In the genomic region with DNA sequence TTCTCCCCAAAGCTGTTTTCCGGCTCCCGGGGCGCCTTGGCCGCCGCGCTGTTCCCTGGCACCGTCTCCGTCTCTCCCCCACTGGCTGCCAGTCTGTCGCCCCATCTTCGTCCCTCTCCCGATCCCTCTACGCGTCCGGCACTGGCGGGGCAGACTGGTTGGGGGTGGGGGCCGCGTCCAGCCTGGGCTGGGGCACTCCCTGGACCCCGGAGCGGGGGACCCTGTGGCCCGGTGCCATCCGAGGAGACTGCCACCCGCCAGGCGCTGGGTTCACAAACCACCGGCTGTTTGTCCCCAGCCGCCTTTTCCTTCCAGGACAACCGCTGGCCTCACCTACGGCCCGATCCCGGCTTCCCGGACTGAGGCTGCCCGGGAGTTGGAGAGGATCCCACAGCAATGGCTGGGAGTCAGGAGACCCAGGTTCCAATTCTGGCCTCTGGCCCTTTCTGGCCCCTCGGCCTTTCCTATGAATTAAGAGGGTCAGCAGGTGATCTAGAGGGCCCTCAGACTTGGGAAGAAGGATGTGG, we compare ENCODE assay signal across 14 cellular contexts. TPM values are rescaled to one million over a fixed set of nuclear protein-coding genes. Genes with fewer than 3 reads are reported as not detected.
DNase-seq lines count a peak whose midpoint lies in the region; ATAC-seq and TF ChIP-seq lines count a peak whose summit lies in the region.
"Had no signal": no experiment of that assay in that cellular context is flagged by ENCODE, and none has a peak within 500 bp of the region (broad histone marks: within the 10 kb centered on the region; RNA-seq: fewer than 3 reads in every experiment).

No MANE protein-coding gene starts in this region.

- H3K4me3 ChIP-seq in iPS-15b (ENCODE audit: low read depth, low read length) (peak overlapping the region; percentile 32), tibial artery (peak overlapping the region; percentile 33 to 60)

- no peak for TF ChIP-seq CTCF in tibial artery (IDR thresholded peaks at IDR 0.05)

- H3K27me3 Mint-ChIP-seq in activated naive CD8-positive, alpha-beta T cell treated with anti-CD3 and anti-CD28 coated beads, Interleukin-2, amount 10 ng/mL, durations not matched to agents 7 days and 5 days: peaks cover 51% of the 10 kb centered on the region
- peaks cover 58% of the 10 kb centered on the region for H3K27me3 Mint-ChIP-seq in activated naive CD8-positive, alpha-beta T cell treated with anti-CD3 and anti-CD28 coated beads, Interleukin-2, amount 50 U/mL, for 24 hours
- H3K27me3 Mint-ChIP-seq in activated CD4-positive, alpha-beta T cell treated with anti-CD3 and anti-CD28 coated beads for 36 hours: peaks cover 38% of the 10 kb centered on the region

- H3K9me3 ChIP-seq in iPS-15b (ENCODE audit: control insufficient read depth, insufficient read depth, low read length): no peaks in the 10 kb centered on the region
- no peaks in the 10 kb centered on the region for H3K9me3 ChIP-seq in tibial artery
- H3K9me3 ChIP-seq: BLaER1 treated with 17β-estradiol and CSF1 and Interleukin-3, amounts not matched to agents 10 nM and 100 nM had no signal

- H3K36me3 ChIP-seq in iPS-15b (ENCODE audit: control insufficient read depth, insufficient read depth, low read length) (no peaks in the 10 kb centered on the region), tibial artery (no peaks in the 10 kb centered on the region)
- H3K36me3 ChIP-seq: BLaER1 treated with 17β-estradiol and CSF1 and Interleukin-3, amounts not matched to agents 10 nM and 100 nM had no signal

- no peak overlapping the region for H3K27ac ChIP-seq in tibial artery
- H3K27ac ChIP-seq: BLaER1 treated with 17β-estradiol and CSF1 and Interleukin-3, amounts not matched to agents 10 nM and 100 nM; HL-60; skin epidermis had no signal

- H3K27me3 ChIP-seq in iPS-15b (ENCODE audit: control insufficient read depth, insufficient read depth, low read length): peaks cover 34% of the 10 kb centered on the region
- H3K27me3 ChIP-seq in tibial artery: peaks cover 7 to 83% of the 10 kb centered on the region in 2 donors

- intact Hi-C loops in tibial artery (cut with DNase I; ENCODE audit: low total_unique reads): loop anchor here (2.0 to 10.0 kb wide), 3 partner anchors 73 to 239 kb away; no protein-coding TSS in a partner anchor
- intact Hi-C loops in activated CD4-positive, alpha-beta T cell treated with anti-CD3 and anti-CD28 coated beads for 36 hours (cut with DNase I, micrococcal nuclease): loop anchor here (2.0 kb wide), 4 partner anchors 73 to 227 kb away; no protein-coding TSS in a partner anchor

- H3K4me3 Mint-ChIP-seq in activated naive CD8-positive, alpha-beta T cell treated with anti-CD3 and anti-CD28 coated beads, Interleukin-2, amount 10 ng/mL, durations not matched to agents 7 days and 5 days: no peak overlapping the region
- H3K4me3 Mint-ChIP-seq in activated naive CD8-positive, alpha-beta T cell treated with anti-CD3 and anti-CD28 coated beads, Interleukin-2, amount 50 U/mL, for 24 hours: no peak overlapping the region
- H3K4me3 Mint-ChIP-seq in activated CD4-positive, alpha-beta T cell treated with anti-CD3 and anti-CD28 coated beads for 36 hours: no peak overlapping the region

- H3K4me1 ChIP-seq in iPS-15b (ENCODE audit: control insufficient read depth, insufficient read depth, low read length): peaks cover 3% of the 10 kb centered on the region
- peaks cover 0 to 51% (median 38%) of the 10 kb centered on the region in 4 donors for H3K4me1 ChIP-seq in tibial artery

- H3K27ac Mint-ChIP-seq in activated naive CD8-positive, alpha-beta T cell treated with anti-CD3 and anti-CD28 coated beads, Interleukin-2, amount 10 ng/mL, durations not matched to agents 7 days and 5 days: no peak overlapping the region
- H3K27ac Mint-ChIP-seq in activated naive CD8-positive, alpha-beta T cell treated with anti-CD3 and anti-CD28 coated beads, Interleukin-2, amount 50 U/mL, for 24 hours: no peak overlapping the region
- H3K27ac Mint-ChIP-seq in activated CD4-positive, alpha-beta T cell treated with anti-CD3 and anti-CD28 coated beads for 36 hours: no peak overlapping the region
- H3K27ac Mint-ChIP-seq: activated T-helper 2 cell treated with anti-CD3 and anti-CD28 coated beads, Interferon-gamma antibody, Interleukin-2, Interleukin-4, amounts not matched to agents 10 μg/mL and 5 μg/mL and 100 μg/mL, durations not matched to agents 14 hours and 24 hours and 36 hours had no signal

- DNase-seq in activated naive CD8-positive, alpha-beta T cell treated with anti-CD3 and anti-CD28 coated beads, Interleukin-2, amount 10 ng/mL, durations not matched to agents 7 days and 5 days: peak; percentile 43
- no peak for DNase-seq in activated naive CD8-positive, alpha-beta T cell treated with anti-CD3 and anti-CD28 coated beads, Interleukin-2, amount 50 U/mL, for 24 hours
- DNase-seq in SW480 (ENCODE audit: low spot score) (peak; percentile 43), tibial artery (no peak)
- DNase-seq in activated CD4-positive, alpha-beta T cell treated with anti-CD3 and anti-CD28 coated beads for 36 hours: no peak

- H3K36me3 Mint-ChIP-seq in activated naive CD8-positive, alpha-beta T cell treated with anti-CD3 and anti-CD28 coated beads, Interleukin-2, amount 10 ng/mL, durations not matched to agents 7 days and 5 days: no peaks in the 10 kb centered on the region
- H3K36me3 Mint-ChIP-seq in activated naive CD8-positive, alpha-beta T cell treated with anti-CD3 and anti-CD28 coated beads, Interleukin-2, amount 50 U/mL, for 24 hours (ENCODE audit: low read depth): no peaks in the 10 kb centered on the region
- H3K36me3 Mint-ChIP-seq in activated CD4-positive, alpha-beta T cell treated with anti-CD3 and anti-CD28 coated beads for 36 hours (ENCODE audit: low read depth): no peaks in the 10 kb centered on the region
- H3K36me3 Mint-ChIP-seq: naive thymus-derived CD4-positive, alpha-beta T cell had no signal

- POLR2A ChIA-PET in activated naive CD8-positive, alpha-beta T cell treated with anti-CD3 and anti-CD28 coated beads, Interleukin-2, amount 10 ng/mL, durations not matched to agents 7 days and 5 days (lab: Charles Lee): no interaction called here
- POLR2A ChIA-PET in activated CD4-positive, alpha-beta T cell treated with anti-CD3 and anti-CD28 coated beads for 36 hours (lab: Charles Lee): no interaction called here

- no peak overlapping the region for H3K9ac ChIP-seq in iPS-15b (ENCODE audit: low read depth, low read length)

- no peaks in the 10 kb centered on the region for H3K9me3 Mint-ChIP-seq in activated naive CD8-positive, alpha-beta T cell treated with anti-CD3 and anti-CD28 coated beads, Interleukin-2, amount 10 ng/mL, durations not matched to agents 7 days and 5 days
- H3K9me3 Mint-ChIP-seq in activated naive CD8-positive, alpha-beta T cell treated with anti-CD3 and anti-CD28 coated beads, Interleukin-2, amount 50 U/mL, for 24 hours: no peaks in the 10 kb centered on the region
- H3K9me3 Mint-ChIP-seq in activated CD4-positive, alpha-beta T cell treated with anti-CD3 and anti-CD28 coated beads for 36 hours (ENCODE audit: low read depth): no peaks in the 10 kb centered on the region
- H3K9me3 Mint-ChIP-seq: activated T-helper 2 cell treated with anti-CD3 and anti-CD28 coated beads, Interferon-gamma antibody, Interleukin-2, Interleukin-4, amounts not matched to agents 10 μg/mL and 5 μg/mL and 100 μg/mL, durations not matched to agents 14 hours and 24 hours and 36 hours had no signal

- peaks cover 14% of the 10 kb centered on the region for H3K4me1 Mint-ChIP-seq in activated naive CD8-positive, alpha-beta T cell treated with anti-CD3 and anti-CD28 coated beads, Interleukin-2, amount 10 ng/mL, durations not matched to agents 7 days and 5 days
- peaks cover 5% of the 10 kb centered on the region for H3K4me1 Mint-ChIP-seq in activated naive CD8-positive, alpha-beta T cell treated with anti-CD3 and anti-CD28 coated beads, Interleukin-2, amount 50 U/mL, for 24 hours
- peaks cover 9% of the 10 kb centered on the region for H3K4me1 Mint-ChIP-seq in activated CD4-positive, alpha-beta T cell treated with anti-CD3 and anti-CD28 coated beads for 36 hours

- ATAC-seq in activated naive CD8-positive, alpha-beta T cell treated with anti-CD3 and anti-CD28 coated beads, Interleukin-2, amount 10 ng/mL, durations not matched to agents 7 days and 5 days (ENCODE audit: low read depth): no peak
- no peak for ATAC-seq in activated naive CD8-positive, alpha-beta T cell treated with anti-CD3 and anti-CD28 coated beads, Interleukin-2, amount 50 U/mL, for 24 hours
- no peak for ATAC-seq in GM18867 (IDR thresholded peaks at IDR 0.05; ENCODE audit: unreplicated experiment)
- ATAC-seq in HG03520 (IDR thresholded peaks at IDR 0.05; ENCODE audit: unreplicated experiment): no peak
- ATAC-seq in activated CD4-positive, alpha-beta T cell treated with anti-CD3 and anti-CD28 coated beads for 36 hours: no peak

- CTCF ChIA-PET in activated CD4-positive, alpha-beta T cell treated with anti-CD3 and anti-CD28 coated beads for 36 hours (lab: Charles Lee): interaction anchor here (0.6 to 0.8 kb wide), 3 partner anchors 13 to 130 kb away, joined by 3 to 7 read pairs (median 5); no protein-coding TSS in a partner anchor

RNA-seq across cellular contexts. Expression of gene FIBCD1, which starts 1.0 kb away (rescaled TPM):
- not detected for total RNA-seq in activated naive CD8-positive, alpha-beta T cell treated with anti-CD3 and anti-CD28 coated beads, Interleukin-2, amount 10 ng/mL, durations not matched to agents 7 days and 5 days
- not detected for total RNA-seq in activated CD4-positive, alpha-beta T cell treated with anti-CD3 and anti-CD28 coated beads for 36 hours
- total RNA-seq: activated T-helper 2 cell treated with anti-CD3 and anti-CD28 coated beads, Interferon-gamma antibody, Interleukin-2, Interleukin-4, amounts not matched to agents 10 μg/mL and 5 μg/mL and 100 μg/mL, durations not matched to agents 14 hours and 24 hours and 36 hours; naive thymus-derived CD4-positive, alpha-beta T cell had no signal

RNA-seq across cellular contexts. Expression of gene QRFP, which starts 43.5 kb away (rescaled TPM):
- not detected for total RNA-seq in activated naive CD8-positive, alpha-beta T cell treated with anti-CD3 and anti-CD28 coated beads, Interleukin-2, amount 10 ng/mL, durations not matched to agents 7 days and 5 days
- total RNA-seq in activated CD4-positive, alpha-beta T cell treated with anti-CD3 and anti-CD28 coated beads for 36 hours: not detected
- total RNA-seq: activated T-helper 2 cell treated with anti-CD3 and anti-CD28 coated beads, Interferon-gamma antibody, Interleukin-2, Interleukin-4, amounts not matched to agents 10 μg/mL and 5 μg/mL and 100 μg/mL, durations not matched to agents 14 hours and 24 hours and 36 hours; naive thymus-derived CD4-positive, alpha-beta T cell; SK-MEL-5 had no signal

Comparison
In these comparisons a context has a peak if more than half of its experiments do, and no peak if none do; other contexts are left out.
1. DNase-seq: peak in activated naive CD8-positive, alpha-beta T cell treated with anti-CD3 and anti-CD28 coated beads, Interleukin-2, amount 10 ng/mL, durations not matched to agents 7 days and 5 days (single experiment) and SW480 (single experiment); none in activated naive CD8-positive, alpha-beta T cell treated with anti-CD3 and anti-CD28 coated beads, Interleukin-2, amount 50 U/mL, for 24 hours (single experiment), tibial artery (0 of 2) and activated CD4-positive, alpha-beta T cell treated with anti-CD3 and anti-CD28 coated beads for 36 hours (single experiment).